In genomic region chr9:22997923-22998322, GRCh38 we compare ENCODE assay signal across 40 cellular contexts.
"Had no signal": no experiment of that assay in that cellular context is flagged by ENCODE, and none has a peak within 500 bp of the region (broad histone marks: within the 10 kb centered on the region; RNA-seq: fewer than 3 reads in every experiment).

No MANE protein-coding gene starts in this region.

- H3K36me3 Mint-ChIP-seq: activated naive CD4-positive, alpha-beta T cell treated with anti-CD3 and anti-CD28 coated beads, Interleukin-2, amount 10 ng/mL, durations not matched to agents 7 days and 5 days; activated naive CD4-positive, alpha-beta T cell treated with anti-CD3 and anti-CD28 coated beads, Interleukin-2, amount 50 U/mL, for 24 hours; activated naive CD8-positive, alpha-beta T cell; activated naive CD8-positive, alpha-beta T cell treated with anti-CD3 and anti-CD28 coated beads for 36 hours; activated naive CD8-positive, alpha-beta T cell treated with anti-CD3 and anti-CD28 coated beads, Interleukin-2, amount 10 ng/mL, durations not matched to agents 7 days and 5 days had no signal

- H3K27me3 Mint-ChIP-seq: activated naive CD4-positive, alpha-beta T cell treated with anti-CD3 and anti-CD28 coated beads, Interleukin-2, amount 10 ng/mL, durations not matched to agents 7 days and 5 days; activated naive CD4-positive, alpha-beta T cell treated with anti-CD3 and anti-CD28 coated beads, Interleukin-2, amount 50 U/mL, for 24 hours; activated naive CD8-positive, alpha-beta T cell; activated naive CD8-positive, alpha-beta T cell treated with anti-CD3 and anti-CD28 coated beads for 36 hours; activated naive CD8-positive, alpha-beta T cell treated with anti-CD3 and anti-CD28 coated beads, Interleukin-2, amount 10 ng/mL, durations not matched to agents 7 days and 5 days; activated naive CD8-positive, alpha-beta T cell treated with anti-CD3 and anti-CD28 coated beads, Interleukin-2, amount 50 U/mL, for 24 hours; activated T-cell treated with anti-CD3 and anti-CD28 coated beads, Interleukin-2, amount 50 U/mL, for 24 hours; activated T-helper 17 cell treated with anti-CD3 and anti-CD28 coated beads, Interleukin-2, amount 50 U/mL, for 72 hours; central memory CD8-positive, alpha-beta T cell had no signal

- H3K36me3 ChIP-seq: adrenal gland, ascending aorta, brain microvascular endothelial cell, breast epithelium, cardiac muscle cell had no signal

- H3K27me3 ChIP-seq: adrenal gland, ascending aorta, body of pancreas, brain microvascular endothelial cell, breast epithelium had no signal

- H3K4me3 Mint-ChIP-seq: activated naive CD4-positive, alpha-beta T cell treated with anti-CD3 and anti-CD28 coated beads for 36 hours; activated naive CD4-positive, alpha-beta T cell treated with anti-CD3 and anti-CD28 coated beads, Interleukin-2, amount 10 ng/mL, durations not matched to agents 7 days and 5 days; activated naive CD4-positive, alpha-beta T cell treated with anti-CD3 and anti-CD28 coated beads, Interleukin-2, amount 50 U/mL, for 24 hours; activated naive CD8-positive, alpha-beta T cell; activated naive CD8-positive, alpha-beta T cell treated with anti-CD3 and anti-CD28 coated beads for 36 hours; activated naive CD8-positive, alpha-beta T cell treated with anti-CD3 and anti-CD28 coated beads, Interleukin-2, amount 10 ng/mL, durations not matched to agents 7 days and 5 days; activated naive CD8-positive, alpha-beta T cell treated with anti-CD3 and anti-CD28 coated beads, Interleukin-2, amount 50 U/mL, for 24 hours; activated T-cell treated with anti-CD3 and anti-CD28 coated beads, Interleukin-2, amount 50 U/mL, for 24 hours; activated T-cell treated with anti-CD3 and anti-CD28 coated beads, Interleukin-2, amount 50 U/mL, for 4 hours; activated T-cell treated with anti-CD3 and anti-CD28 coated beads, Interleukin-2, amount 50 U/mL, for 72 hours; activated T-helper 1 cell treated with anti-CD3 and anti-CD28 coated beads, Interleukin-12 subunit alpha, Interleukin-12 subunit beta, Interleukin-2, Interleukin-4 antibody, amounts not matched to agents 30 ng/mL and 10 ng/mL and 1 ng/mL, durations not matched to agents 14 hours and 24 hours and 36 hours; activated T-helper 17 cell treated with anti-CD3 and anti-CD28 coated beads, Interleukin-2, amount 50 U/mL, for 72 hours; brain; central memory CD8-positive, alpha-beta T cell had no signal

- H3K27ac ChIP-seq: adrenal gland, ascending aorta, body of pancreas, brain microvascular endothelial cell, breast epithelium, cardiac muscle cell had no signal

- DNase-seq: activated effector memory CD4-positive, alpha-beta T cell treated with anti-CD3 and anti-CD28 coated beads, Interleukin-2, amount 50 U/mL, for 16 hours; activated effector memory CD4-positive, alpha-beta T cell treated with Interleukin-2 at 50 U/mL for 16 hours; activated gamma-delta T cell; activated gamma-delta T cell treated with Interleukin-2 at 50 U/mL for 16 hours; activated naive CD4-positive, alpha-beta T cell; activated naive CD4-positive, alpha-beta T cell treated with anti-CD3 and anti-CD28 coated beads for 36 hours; activated naive CD4-positive, alpha-beta T cell treated with anti-CD3 and anti-CD28 coated beads, Interleukin-2, amount 10 ng/mL, durations not matched to agents 7 days and 5 days; activated naive CD4-positive, alpha-beta T cell treated with anti-CD3 and anti-CD28 coated beads, Interleukin-2, amount 50 U/mL, for 16 hours; activated naive CD4-positive, alpha-beta T cell treated with Interleukin-2 at 50 U/mL for 16 hours; activated naive CD8-positive, alpha-beta T cell treated with anti-CD3 and anti-CD28 coated beads for 36 hours; activated naive CD8-positive, alpha-beta T cell treated with anti-CD3 and anti-CD28 coated beads, Interleukin-2, amount 10 ng/mL, durations not matched to agents 7 days and 5 days; activated naive CD8-positive, alpha-beta T cell treated with anti-CD3 and anti-CD28 coated beads, Interleukin-2, amount 50 U/mL, for 24 hours; activated T-cell treated with anti-CD3 and anti-CD28 coated beads, Interleukin-2, amount 50 U/mL, for 1 hour; activated T-cell treated with anti-CD3 and anti-CD28 coated beads, Interleukin-2, amount 50 U/mL, for 24 hours; activated T-cell treated with anti-CD3 and anti-CD28 coated beads, Interleukin-2, amount 50 U/mL, for 4 hours; activated T-cell treated with anti-CD3 and anti-CD28 coated beads, Interleukin-2, amount 50 U/mL, for 48 hours; activated T-cell treated with anti-CD3 and anti-CD28 coated beads, Interleukin-2, amount 50 U/mL, for 72 hours; adrenal gland; amniotic stem cell; amygdala; anterior cingulate cortex; aorta; body of pancreas; brain microvascular endothelial cell; caudate nucleus; central memory CD4-positive, alpha-beta T cell; cerebellar nuclear complex had no signal

- H3K4me1 ChIP-seq: adrenal gland, ascending aorta, body of pancreas, breast epithelium had no signal

- H3K4me3 ChIP-seq: adrenal gland, ascending aorta, body of pancreas, breast epithelium, cardiac muscle cell had no signal

- FAIRE-seq: astrocyte, bronchial epithelial cell had no signal

- H3K9me3 ChIP-seq: adrenal gland had no signal

- ATAC-seq: activated naive CD4-positive, alpha-beta T cell treated with anti-CD3 and anti-CD28 coated beads, Interleukin-2, amount 50 U/mL, for 72 hours; activated naive CD8-positive, alpha-beta T cell treated with anti-CD3 and anti-CD28 coated beads, Interleukin-2, amount 50 U/mL, for 24 hours; activated T-cell treated with anti-CD3 and anti-CD28 coated beads, Interleukin-2, amount 50 U/mL, for 4 hours; activated T-cell treated with anti-CD3 and anti-CD28 coated beads, Interleukin-2, amount 50 U/mL, for 72 hours; activated T-helper 17 cell treated with anti-CD3 and anti-CD28 coated beads, Interleukin-2, amount 50 U/mL, for 72 hours; body of pancreas had no signal

- H3K4me1 Mint-ChIP-seq: activated naive CD4-positive, alpha-beta T cell treated with anti-CD3 and anti-CD28 coated beads, Interleukin-2, amount 10 ng/mL, durations not matched to agents 7 days and 5 days; activated naive CD4-positive, alpha-beta T cell treated with anti-CD3 and anti-CD28 coated beads, Interleukin-2, amount 50 U/mL, for 24 hours; activated naive CD8-positive, alpha-beta T cell treated with anti-CD3 and anti-CD28 coated beads for 36 hours; activated naive CD8-positive, alpha-beta T cell treated with anti-CD3 and anti-CD28 coated beads, Interleukin-2, amount 10 ng/mL, durations not matched to agents 7 days and 5 days; activated naive CD8-positive, alpha-beta T cell treated with anti-CD3 and anti-CD28 coated beads, Interleukin-2, amount 50 U/mL, for 24 hours; activated T-helper 17 cell treated with anti-CD3 and anti-CD28 coated beads, Interleukin-2, amount 50 U/mL, for 72 hours; brain; central memory CD8-positive, alpha-beta T cell had no signal

- H3K27ac Mint-ChIP-seq: activated naive CD4-positive, alpha-beta T cell treated with anti-CD3 and anti-CD28 coated beads for 36 hours; activated naive CD4-positive, alpha-beta T cell treated with anti-CD3 and anti-CD28 coated beads, Interleukin-2, amount 10 ng/mL, durations not matched to agents 7 days and 5 days; activated naive CD4-positive, alpha-beta T cell treated with anti-CD3 and anti-CD28 coated beads, Interleukin-2, amount 50 U/mL, for 24 hours; activated naive CD4-positive, alpha-beta T cell treated with anti-CD3 and anti-CD28 coated beads, Interleukin-2, amount 50 U/mL, for 72 hours; activated naive CD8-positive, alpha-beta T cell; activated naive CD8-positive, alpha-beta T cell treated with anti-CD3 and anti-CD28 coated beads for 36 hours; activated naive CD8-positive, alpha-beta T cell treated with anti-CD3 and anti-CD28 coated beads, Interleukin-2, amount 10 ng/mL, durations not matched to agents 7 days and 5 days; activated naive CD8-positive, alpha-beta T cell treated with anti-CD3 and anti-CD28 coated beads, Interleukin-2, amount 50 U/mL, for 24 hours; activated T-cell treated with anti-CD3 and anti-CD28 coated beads, Interleukin-2, amount 50 U/mL, for 24 hours; activated T-cell treated with anti-CD3 and anti-CD28 coated beads, Interleukin-2, amount 50 U/mL, for 72 hours; activated T-helper 1 cell treated with anti-CD3 and anti-CD28 coated beads, Interleukin-12 subunit alpha, Interleukin-12 subunit beta, Interleukin-2, Interleukin-4 antibody, amounts not matched to agents 30 ng/mL and 10 ng/mL and 1 ng/mL, durations not matched to agents 14 hours and 24 hours and 36 hours; activated T-helper 17 cell treated with anti-CD3 and anti-CD28 coated beads, Interleukin-2, amount 50 U/mL, for 72 hours; activated T-helper 2 cell treated with anti-CD3 and anti-CD28 coated beads, Interferon-gamma antibody, Interleukin-2, Interleukin-4, amounts not matched to agents 10 μg/mL and 5 μg/mL and 100 μg/mL, durations not matched to agents 14 hours and 24 hours and 36 hours; brain had no signal
